In genomic region chr14:69643430-69644200, GRCh38 we compare ENCODE assay signal across 8 cellular contexts. TPM values are rescaled to one million over a fixed set of nuclear protein-coding genes. Genes with fewer than 3 reads are reported as not detected.
A peak's percentile ranks its signal among the peaks of the same experiment; 100 is the strongest.
DNase-seq lines count a peak whose midpoint lies in the region; ATAC-seq and TF ChIP-seq lines count a peak whose summit lies in the region.

No MANE protein-coding gene starts in this region.

- peak; percentile 89 for DNase-seq in activated CD8-positive, alpha-beta T cell treated with anti-CD3 and anti-CD28 coated beads for 36 hours
- no peak for DNase-seq in activated CD8-positive, alpha-beta T cell treated with anti-CD3 and anti-CD28 coated beads, Interleukin-2, amount 10 ng/mL, durations not matched to agents 7 days and 5 days
- DNase-seq in RPMI8226 (peak; percentile 88), left lung (peak in 1 of 2 donors; percentile 76)
- peak; percentile 22 for DNase-seq in stimulated activated CD8-positive, alpha-beta memory T cell treated with anti-CD3 and anti-CD28 coated beads, Interleukin-15, amount 100 ng/mL, for 24 hours (ENCODE audit: low read depth)

- POLR2A ChIA-PET in activated CD8-positive, alpha-beta T cell treated with anti-CD3 and anti-CD28 coated beads for 36 hours (lab: Charles Lee), result interaction anchor here (0.6 to 1.4 kb wide), 5 partner anchors 9 to 572 kb away, joined by 3 read pairs; no protein-coding TSS in a partner anchor
- POLR2A ChIA-PET in activated CD8-positive, alpha-beta T cell treated with anti-CD3 and anti-CD28 coated beads, Interleukin-2, amount 10 ng/mL, durations not matched to agents 7 days and 5 days (lab: Charles Lee), result interaction anchor here (0.6 kb wide), 1 partner anchor 20 kb away, joined by 3 read pairs; no protein-coding TSS in a partner anchor

- peaks cover 26% of the 10 kb centered on the region for H3K9me3 Mint-ChIP-seq in activated CD8-positive, alpha-beta T cell treated with anti-CD3 and anti-CD28 coated beads for 36 hours
- peaks cover 22% of the 10 kb centered on the region for H3K9me3 Mint-ChIP-seq in activated CD8-positive, alpha-beta T cell treated with anti-CD3 and anti-CD28 coated beads, Interleukin-2, amount 10 ng/mL, durations not matched to agents 7 days and 5 days (ENCODE audit: insufficient read depth)
- H3K9me3 Mint-ChIP-seq in activated naive CD8-positive, alpha-beta T cell (ENCODE audit: low read depth), result peaks cover 6% of the 10 kb centered on the region

- TF ChIP-seq CTCF in activated CD8-positive, alpha-beta T cell treated with anti-CD3 and anti-CD28 coated beads for 36 hours (IDR thresholded peaks at IDR 0.05), result no peak
- TF ChIP-seq CTCF in left lung (IDR thresholded peaks at IDR 0.05), result no peak

- H3K4me1 Mint-ChIP-seq in activated CD8-positive, alpha-beta T cell treated with anti-CD3 and anti-CD28 coated beads for 36 hours (ENCODE audit: low read depth), result peaks cover 69% of the 10 kb centered on the region
- H3K4me1 Mint-ChIP-seq in activated CD8-positive, alpha-beta T cell treated with anti-CD3 and anti-CD28 coated beads, Interleukin-2, amount 10 ng/mL, durations not matched to agents 7 days and 5 days (ENCODE audit: low read depth), result peaks cover 57% of the 10 kb centered on the region
- peaks cover 77% of the 10 kb centered on the region for H3K4me1 Mint-ChIP-seq in activated naive CD8-positive, alpha-beta T cell (ENCODE audit: low read depth)

- H3K27me3 Mint-ChIP-seq in activated CD8-positive, alpha-beta T cell treated with anti-CD3 and anti-CD28 coated beads for 36 hours, result no peaks in the 10 kb centered on the region
- no peaks in the 10 kb centered on the region for H3K27me3 Mint-ChIP-seq in activated CD8-positive, alpha-beta T cell treated with anti-CD3 and anti-CD28 coated beads, Interleukin-2, amount 10 ng/mL, durations not matched to agents 7 days and 5 days (ENCODE audit: low read depth)
- H3K27me3 Mint-ChIP-seq in activated naive CD8-positive, alpha-beta T cell, result no peaks in the 10 kb centered on the region

- H3K4me3 ChIP-seq in left lung, result no peak overlapping the region

- H3K36me3 ChIP-seq in left lung, result peaks cover 0 to 2% of the 10 kb centered on the region in 2 donors

- CTCF ChIA-PET in activated CD8-positive, alpha-beta T cell treated with anti-CD3 and anti-CD28 coated beads for 36 hours (lab: Charles Lee), result interaction anchor here (0.9 to 2.2 kb wide), 2 partner anchors 9 to 10 kb away, joined by 3 to 5 read pairs; no protein-coding TSS in a partner anchor
- CTCF ChIA-PET in activated CD8-positive, alpha-beta T cell treated with anti-CD3 and anti-CD28 coated beads, Interleukin-2, amount 10 ng/mL, durations not matched to agents 7 days and 5 days (lab: Charles Lee), result no interaction called here

- intact Hi-C loops in activated CD8-positive, alpha-beta T cell treated with anti-CD3 and anti-CD28 coated beads for 36 hours (cut with micrococcal nuclease), result loop anchor here (2.0 kb wide), 1 partner anchor 31 kb away; no protein-coding TSS in a partner anchor
- intact Hi-C loops in left lung (cut with DNase I), result no loop called here

- H3K36me3 Mint-ChIP-seq in activated CD8-positive, alpha-beta T cell treated with anti-CD3 and anti-CD28 coated beads for 36 hours (ENCODE audit: low read depth), result peaks cover 55% of the 10 kb centered on the region
- H3K36me3 Mint-ChIP-seq in activated CD8-positive, alpha-beta T cell treated with anti-CD3 and anti-CD28 coated beads, Interleukin-2, amount 10 ng/mL, durations not matched to agents 7 days and 5 days (ENCODE audit: low read depth), result peaks cover 57% of the 10 kb centered on the region
- peaks cover 19% of the 10 kb centered on the region for H3K36me3 Mint-ChIP-seq in activated naive CD8-positive, alpha-beta T cell

- peak overlapping the region; percentile 91 for H3K27ac Mint-ChIP-seq in activated CD8-positive, alpha-beta T cell treated with anti-CD3 and anti-CD28 coated beads for 36 hours
- H3K27ac Mint-ChIP-seq in activated CD8-positive, alpha-beta T cell treated with anti-CD3 and anti-CD28 coated beads, Interleukin-2, amount 10 ng/mL, durations not matched to agents 7 days and 5 days, result no peak overlapping the region
- peak overlapping the region; percentile 87 for H3K27ac Mint-ChIP-seq in activated naive CD8-positive, alpha-beta T cell

- peaks cover 0 to 2% of the 10 kb centered on the region in 2 donors for H3K9me3 ChIP-seq in left lung

- peak overlapping the region; percentile 69 to 87 for H3K27ac ChIP-seq in left lung

- H3K27me3 ChIP-seq in left lung, result no peaks in the 10 kb centered on the region

- ATAC-seq in activated CD8-positive, alpha-beta T cell treated with anti-CD3 and anti-CD28 coated beads for 36 hours, result peak; percentile 95
- no peak for ATAC-seq in activated CD8-positive, alpha-beta T cell treated with anti-CD3 and anti-CD28 coated beads, Interleukin-2, amount 10 ng/mL, durations not matched to agents 7 days and 5 days
- ATAC-seq in left lung (peak; percentile 80), GM19395 (IDR thresholded peaks at IDR 0.05; ENCODE audit: unreplicated experiment) (no peak), HG02884 (IDR thresholded peaks at IDR 0.05; ENCODE audit: unreplicated experiment) (no peak)

- H3K4me1 ChIP-seq in left lung, result peaks cover 32 to 93% of the 10 kb centered on the region in 2 donors

- no peak overlapping the region for H3K4me3 Mint-ChIP-seq in activated CD8-positive, alpha-beta T cell treated with anti-CD3 and anti-CD28 coated beads for 36 hours
- H3K4me3 Mint-ChIP-seq in activated CD8-positive, alpha-beta T cell treated with anti-CD3 and anti-CD28 coated beads, Interleukin-2, amount 10 ng/mL, durations not matched to agents 7 days and 5 days, result no peak overlapping the region
- H3K4me3 Mint-ChIP-seq in activated naive CD8-positive, alpha-beta T cell, result peak overlapping the region; percentile 53

RNA-seq across cellular contexts. Expression of gene SUSD6, which starts 32.2 kb away (rescaled TPM):
- 10 to 100 TPM; 35.7 to 36.2 TPM for total RNA-seq in activated CD8-positive, alpha-beta T cell treated with anti-CD3 and anti-CD28 coated beads for 36 hours
- 10 to 100 TPM; 40.0 to 43.1 TPM for total RNA-seq in activated CD8-positive, alpha-beta T cell treated with anti-CD3 and anti-CD28 coated beads, Interleukin-2, amount 10 ng/mL, durations not matched to agents 7 days and 5 days
- total RNA-seq in left lung, result 10 to 100 TPM; 63.8 to 77.4 TPM

Comparison
In these comparisons a context has a peak if more than half of its experiments do, and no peak if none do; other contexts are left out.
1. ATAC-seq: peak in activated CD8-positive, alpha-beta T cell treated with anti-CD3 and anti-CD28 coated beads for 36 hours (single experiment) and left lung (single experiment); none in activated CD8-positive, alpha-beta T cell treated with anti-CD3 and anti-CD28 coated beads, Interleukin-2, amount 10 ng/mL, durations not matched to agents 7 days and 5 days (single experiment), GM19395 (single experiment) and HG02884 (single experiment).